In the genomic region with DNA sequence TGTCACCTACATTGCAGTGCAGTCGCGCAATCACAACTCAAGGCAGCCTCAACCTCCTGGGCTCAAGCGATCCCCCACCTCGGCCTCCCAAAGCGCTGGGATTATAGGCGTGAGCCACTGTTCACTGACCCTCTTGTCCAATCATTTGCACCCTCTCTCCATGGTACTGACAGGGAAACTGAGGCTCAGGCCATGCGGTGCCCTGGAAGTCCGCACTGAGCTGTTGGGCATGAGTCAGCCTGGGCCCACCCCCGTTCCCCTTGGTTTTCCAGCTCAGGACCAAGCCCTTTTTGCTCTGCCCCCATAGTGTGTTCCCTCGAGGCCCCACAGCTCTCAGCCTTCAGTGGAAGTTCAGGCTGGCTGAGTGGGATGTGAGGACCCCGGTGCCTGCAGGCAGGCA, we compare ENCODE assay signal across 1 cellular context.
TF ChIP-seq lines count a peak whose summit lies in the region.

No MANE protein-coding gene starts in this region.

TF ChIP-seq in WTC11, 78 proteins besides CTCF, POLR2A, EP300 and RAD21:
- TF ChIP-seq MYBL2 (CRISPR knock-in tag; IDR thresholded peaks at IDR 0.05) (no peak), TEAD1 (CRISPR knock-in tag; IDR thresholded peaks at IDR 0.05) (no peak)
